In the genomic region with DNA sequence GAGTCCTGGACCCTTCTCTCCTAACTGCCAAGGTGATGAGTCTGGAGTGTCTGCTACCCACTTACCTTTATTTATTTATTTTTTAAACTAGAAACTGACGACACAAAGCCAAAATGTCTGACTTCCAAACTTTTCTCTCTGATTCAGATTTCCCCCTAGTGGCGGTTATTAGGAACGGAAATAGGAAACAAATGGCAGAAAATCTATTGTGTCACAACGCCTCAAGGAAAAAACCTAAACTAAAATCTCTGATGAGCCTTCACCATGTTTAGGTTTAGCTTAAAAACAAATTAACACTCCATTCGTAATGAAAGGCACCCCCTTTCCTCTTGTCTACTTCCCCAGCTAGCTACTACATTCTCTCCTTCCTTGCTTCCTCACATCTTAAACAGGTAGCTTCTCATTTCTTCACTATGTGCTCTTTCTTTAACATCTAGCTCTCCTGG, we compare ENCODE assay signal across 8 cellular contexts.
DNase-seq lines count a peak whose midpoint lies in the region; ATAC-seq and TF ChIP-seq lines count a peak whose summit lies in the region.

No MANE protein-coding gene starts in this region.

- peaks cover 0 to 18% of the 10 kb centered on the region in 2 donors for H3K4me1 ChIP-seq in adrenal gland (replicated peaks in 1 of 2)
- H3K4me1 ChIP-seq in thyroid gland: no peaks in the 10 kb centered on the region

- H3K27me3 ChIP-seq in adrenal gland: no peaks in the 10 kb centered on the region
- H3K27me3 ChIP-seq in thyroid gland: no peaks in the 10 kb centered on the region

- WGBS in adrenal gland, 4 donors: 5 to 9% (median 6%) methylated on average over 5 of the region's 5 CpGs
- 7 to 12% methylated on average over 5 of the region's 5 CpGs for WGBS in thyroid gland, 2 donors

- peak; percentile 8 for DNase-seq in NCI-H1694 treated with DMSO at 0.1 percent for 48 hours (lab: John Stamatoyannopoulos, UW)
- no peak for DNase-seq in NCI-H1694 (lab: John Stamatoyannopoulos, UW)
- DNase-seq in NAMALWA (ENCODE audit: low spot score): peak; percentile 60
- DNase-seq in adrenal gland: no peak
- DNase-seq in iris pigment epithelial cell (ENCODE audit: low read depth): peak; percentile 65
- DNase-seq in thyroid gland: no peak

- TF ChIP-seq CTCF in adrenal gland (IDR thresholded peaks at IDR 0.05): peak; percentile 67 to 82 (median 76)
- peak; percentile 33 to 84 (median 62) for TF ChIP-seq CTCF in thyroid gland (IDR thresholded peaks at IDR 0.05)

- intact Hi-C loops in adrenal gland (cut with DNase I) (no loop called here), thyroid gland (cut with DNase I) (loop anchor here (10.0 kb wide), 1 partner anchor 665 kb away; no protein-coding TSS in a partner anchor)

- ATAC-seq in HG03175 (IDR thresholded peaks at IDR 0.05; ENCODE audit: unreplicated experiment): no peak
- no peak for ATAC-seq in GM19328 (IDR thresholded peaks at IDR 0.05; ENCODE audit: unreplicated experiment)

- TF ChIP-seq POLR2A in adrenal gland (IDR thresholded peaks at IDR 0.05): no peak
- TF ChIP-seq POLR2A in thyroid gland (IDR thresholded peaks at IDR 0.05): no peak

- H3K4me3 ChIP-seq in adrenal gland (no peak overlapping the region), thyroid gland (replicated peaks in 1 of 3) (no peak overlapping the region)

- H3K36me3 ChIP-seq in adrenal gland (replicated peaks in 1 of 2) (no peaks in the 10 kb centered on the region), thyroid gland (no peaks in the 10 kb centered on the region)

- H3K9me3 ChIP-seq in adrenal gland (replicated peaks in 1 of 3): no peaks in the 10 kb centered on the region
- no peaks in the 10 kb centered on the region for H3K9me3 ChIP-seq in thyroid gland

- H3K27ac ChIP-seq in adrenal gland: no peak overlapping the region
- no peak overlapping the region for H3K27ac ChIP-seq in thyroid gland

Comparison
In these comparisons a context has a peak if more than half of its experiments do, and no peak if none do; other contexts are left out.
1. DNase-seq: peak in NCI-H1694 treated with DMSO at 0.1 percent for 48 hours (single experiment), NAMALWA (single experiment) and iris pigment epithelial cell (single experiment); none in NCI-H1694 (single experiment), adrenal gland (0 of 7) and thyroid gland (0 of 2).